Comparison of ENCODE assay signal across 8 cellular contexts in the genomic region with DNA sequence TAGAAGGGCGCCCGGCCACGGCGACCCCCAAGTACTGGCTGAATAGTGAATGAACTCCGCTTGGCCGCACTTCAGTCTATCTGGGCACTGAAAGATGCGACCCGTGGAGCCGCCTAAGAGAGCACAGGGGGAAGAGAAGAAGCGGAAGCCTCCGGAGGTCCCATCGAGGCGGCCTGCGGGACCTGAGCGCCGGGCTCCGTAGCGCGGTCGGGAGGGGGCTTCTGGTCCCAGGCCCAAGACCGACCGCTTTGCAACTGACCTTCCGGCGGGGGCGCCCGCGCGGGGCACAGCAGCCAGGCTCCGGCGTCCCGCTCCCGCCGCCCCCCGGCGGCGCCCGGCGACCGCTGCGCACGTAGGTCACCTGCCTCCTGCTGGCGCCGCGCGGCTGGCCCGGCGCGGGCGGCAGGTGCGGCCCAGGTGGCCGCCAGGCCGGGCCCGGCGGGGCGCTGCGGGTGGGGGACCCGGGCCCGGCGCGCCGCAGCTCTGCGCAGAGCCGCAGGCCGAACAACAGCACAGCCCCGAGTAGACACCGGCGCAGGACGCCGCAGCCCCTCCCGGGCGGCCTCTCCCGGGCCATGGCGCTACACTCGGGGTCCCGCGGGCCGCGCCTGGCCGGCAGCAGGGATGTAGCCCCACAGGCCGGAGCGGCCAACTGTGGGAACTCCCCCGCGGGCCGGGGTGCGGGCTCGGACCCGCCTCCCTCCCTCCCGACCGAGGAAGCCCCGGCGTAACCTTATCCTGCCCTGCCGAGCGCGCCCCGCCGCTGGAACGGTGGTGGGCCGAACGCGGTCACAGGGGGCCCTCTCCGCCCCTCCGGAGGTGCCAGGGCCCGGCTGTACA. TPM values are rescaled to one million over a fixed set of nuclear protein-coding genes. Genes with fewer than 3 reads are reported as not detected.
DNase-seq lines count a peak whose midpoint lies in the region; ATAC-seq, FAIRE-seq and TF ChIP-seq lines count a peak whose summit lies in the region.

A gene with protein sequence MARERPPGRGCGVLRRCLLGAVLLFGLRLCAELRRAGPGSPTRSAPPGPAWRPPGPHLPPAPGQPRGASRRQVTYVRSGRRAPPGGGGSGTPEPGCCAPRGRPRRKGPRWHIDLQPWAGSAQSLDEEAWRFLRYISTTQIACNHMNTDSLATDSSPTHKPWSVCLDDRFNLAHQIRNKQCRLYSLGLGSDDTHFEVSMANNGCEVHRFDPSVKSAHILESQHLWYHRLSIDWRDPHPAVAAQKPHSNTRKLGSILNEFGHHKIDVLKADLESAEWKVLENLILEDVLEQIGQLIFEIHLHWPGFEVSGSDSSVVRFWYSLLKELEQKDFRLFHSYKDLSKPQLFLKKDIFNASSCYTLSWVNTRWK (minus strand): TSS at position 654 of the 840 bp plus-strand sequence. CDS start 77 bp downstream, at position 577.

- no peak for FAIRE-seq in kidney (lab: Jason Lieb, UNC)

- no peaks in the 10 kb centered on the region for H3K9me3 ChIP-seq in kidney (ENCODE audit: control insufficient read depth in 1 of 2, low read length in 2 of 2)

- in situ Hi-C loops in astrocyte of the spinal cord (cut with HindIII; ENCODE audit: low sequenced_read_pairs) = no loop called here

- peak within 1 kb of the TSS; percentile 36 for H3K4me3 ChIP-seq in HL-60 (replicated peaks; ENCODE audit: insufficient read depth, low read length)
- peak within 1 kb of the TSS; percentile 22 for H3K4me3 ChIP-seq in astrocyte of the spinal cord (ENCODE audit: low read depth, low read length)
- peak within 1 kb of the TSS; percentile 78 to 84 for H3K4me3 ChIP-seq in kidney (ENCODE audit: low read length in 2 of 2)

- H3K9ac ChIP-seq in kidney (ENCODE audit: low read length in 2 of 2) = peak within 1 kb of the TSS; percentile 67 to 70

- no peaks in the 10 kb centered on the region for H3K9me3 Mint-ChIP-seq in stimulated activated naive CD8-positive, alpha-beta T cell treated with anti-CD3 and anti-CD28 coated beads, Interleukin-15, amount 100 ng/mL, for 72 hours

- H3K27ac Mint-ChIP-seq in stimulated activated naive CD8-positive, alpha-beta T cell treated with anti-CD3 and anti-CD28 coated beads, Interleukin-15, amount 100 ng/mL, for 72 hours = peak within 1 kb of the TSS; percentile 83 to 89

- H3K4me1 Mint-ChIP-seq in stimulated activated naive CD8-positive, alpha-beta T cell treated with anti-CD3 and anti-CD28 coated beads, Interleukin-15, amount 100 ng/mL, for 72 hours = peaks cover 13% of the 10 kb centered on the region

- peaks cover 38% of the 10 kb centered on the region for H3K27me3 ChIP-seq in HL-60 (ENCODE audit: insufficient read depth, poor library complexity, severe bottlenecking)

- intact Hi-C loops in kidney (cut with DNase I) = no loop called here

- peak; percentile 80 for ATAC-seq in stimulated activated naive CD8-positive, alpha-beta T cell treated with anti-CD3 and anti-CD28 coated beads, Interleukin-15, amount 100 ng/mL, for 72 hours
- ATAC-seq in HG03439 (IDR thresholded peaks at IDR 0.05; ENCODE audit: unreplicated experiment) = no peak

- H3K27me3 Mint-ChIP-seq in stimulated activated naive CD8-positive, alpha-beta T cell treated with anti-CD3 and anti-CD28 coated beads, Interleukin-15, amount 100 ng/mL, for 72 hours = peaks cover 36% of the 10 kb centered on the region

- DNase-seq in CD1c-positive myeloid dendritic cell (ENCODE audit: extremely low spot score) (peak; percentile 5), HL-60 (ENCODE audit: low read depth in 1 of 2, low spot score in 1 of 2) (peak in 1 of 2 experiments; percentile 14), astrocyte of the spinal cord (ENCODE audit: low read depth, low spot score) (no peak), kidney (peak; percentile 79), globus pallidus (ENCODE audit: low spot score) (no peak), NOMO-1 treated with dmso at 0.1 percent for 144 hours (lab: John Stamatoyannopoulos, UW; ENCODE audit: unreplicated experiment) (no peak)
- peak; percentile 40 to 41 for DNase-seq in stimulated activated naive CD8-positive, alpha-beta T cell treated with anti-CD3 and anti-CD28 coated beads, Interleukin-15, amount 100 ng/mL, for 72 hours

- no peaks in the 10 kb centered on the region for H3K36me3 ChIP-seq in kidney (ENCODE audit: control insufficient read depth in 1 of 2, insufficient read depth in 2 of 2, low read length in 2 of 2)

- TF ChIP-seq CTCF in HL-60 (IDR thresholded peaks at IDR 0.05; ENCODE audit: insufficient read depth, low read length) = no peak
- no peak for TF ChIP-seq CTCF in astrocyte of the spinal cord (IDR thresholded peaks at IDR 0.05; ENCODE audit: low read depth, low read length)
- TF ChIP-seq CTCF in kidney (IDR thresholded peaks at IDR 0.05; ENCODE audit: borderline replicate concordance, extremely low read depth, insufficient read depth) = no peak

- H3K27ac ChIP-seq in HL-60 (replicated peaks) = no peak within 1 kb of the TSS
- H3K27ac ChIP-seq in kidney (ENCODE audit: low read depth in 2 of 2, low read length in 2 of 2) = peak within 1 kb of the TSS; percentile 54 to 78

- H3K4me1 ChIP-seq in kidney (ENCODE audit: control insufficient read depth in 1 of 2, insufficient read depth in 1 of 2, low read depth in 1 of 2, low read length in 2 of 2) = peaks cover 8 to 13% of the 10 kb centered on the region in 2 donors

- H3K4me3 Mint-ChIP-seq in stimulated activated naive CD8-positive, alpha-beta T cell treated with anti-CD3 and anti-CD28 coated beads, Interleukin-15, amount 100 ng/mL, for 72 hours = peak within 1 kb of the TSS; percentile 90 to 91

RNA-seq across cellular contexts. Expression of the gene that starts here (rescaled TPM):
- total RNA-seq in kidney = 3.5 TPM
- polyA plus RNA-seq in kidney (ENCODE audit: insufficient read depth, low read depth, low replicate concordance) = 1.4 TPM

Comparison
In these comparisons a context has a peak if more than half of its experiments do, and no peak if none do; other contexts are left out.
1. DNase-seq: peak in CD1c-positive myeloid dendritic cell (single experiment), kidney (single experiment) and stimulated activated naive CD8-positive, alpha-beta T cell treated with anti-CD3 and anti-CD28 coated beads, Interleukin-15, amount 100 ng/mL, for 72 hours (2 of 2); none in astrocyte of the spinal cord (single experiment), globus pallidus (single experiment) and NOMO-1 treated with dmso at 0.1 percent for 144 hours (single experiment).
2. H3K4me3 ChIP-seq: peak in every context shown above with its lines; median percentile 81 in kidney; 36 in HL-60; 22 in astrocyte of the spinal cord.